33 cellular contexts compared by ENCODE assay signal in genomic region chr2:26229595-26229994, GRCh38.
"Had no signal": no experiment of that assay in that cellular context is flagged by ENCODE, and none has a peak within 500 bp of the region (broad histone marks: within the 10 kb centered on the region; RNA-seq: fewer than 3 reads in every experiment).

No MANE protein-coding gene starts in this region.

- FAIRE-seq: colon had no signal

- H3K9me3 Mint-ChIP-seq: activated CD4-positive, alpha-beta memory T cell treated with anti-CD3 and anti-CD28 coated beads, Interleukin-2, amount 10 ng/mL, durations not matched to agents 7 days and 5 days; activated naive CD4-positive, alpha-beta T cell treated with anti-CD3 and anti-CD28 coated beads, Interleukin-2, amount 50 U/mL, for 72 hours; activated naive CD8-positive, alpha-beta T cell treated with anti-CD3 and anti-CD28 coated beads, Interleukin-2, amount 50 U/mL, for 24 hours; activated T-cell treated with anti-CD3 and anti-CD28 coated beads, Interleukin-2, amount 50 U/mL, for 72 hours had no signal

- H3K4me1 Mint-ChIP-seq: activated CD4-positive, alpha-beta T cell treated with anti-CD3 and anti-CD28 coated beads, Interleukin-2, amount 10 ng/mL, durations not matched to agents 7 days and 5 days; activated naive CD4-positive, alpha-beta T cell treated with anti-CD3 and anti-CD28 coated beads, Interleukin-2, amount 10 ng/mL, durations not matched to agents 7 days and 5 days; activated naive CD8-positive, alpha-beta T cell treated with anti-CD3 and anti-CD28 coated beads, Interleukin-2, amount 50 U/mL, for 24 hours; T-helper 17 cell had no signal

- DNase-seq: activated CD4-positive, alpha-beta memory T cell treated with anti-CD3 and anti-CD28 coated beads, Interleukin-2, amount 10 ng/mL, durations not matched to agents 7 days and 5 days; activated CD4-positive, alpha-beta T cell treated with anti-CD3 and anti-CD28 coated beads for 4 hours; activated CD4-positive, alpha-beta T cell treated with anti-CD3 and anti-CD28 coated beads, Interleukin-2, amount 10 ng/mL, durations not matched to agents 7 days and 5 days; activated CD4-positive, alpha-beta T cell treated with anti-CD3 and anti-CD28 coated beads, Interleukin-2, amount 50 U/mL, for 4 hours; activated CD4-positive, CD25-positive, alpha-beta regulatory T cell; activated CD4-positive, CD25-positive, alpha-beta regulatory T cell treated with anti-CD3 and anti-CD28 coated beads, Interleukin-2, amount 50 U/mL, for 72 hours; activated CD8-positive, alpha-beta memory T cell treated with anti-CD3 and anti-CD28 coated beads, Interleukin-2, amount 50 U/mL, for 48 hours; activated gamma-delta T cell; activated naive CD4-positive, alpha-beta T cell; activated naive CD4-positive, alpha-beta T cell treated with anti-CD3 and anti-CD28 coated beads, Interleukin-2, amount 10 ng/mL, durations not matched to agents 7 days and 5 days; activated naive CD8-positive, alpha-beta T cell treated with anti-CD3 and anti-CD28 coated beads, Interleukin-2, amount 50 U/mL, for 24 hours; activated T-cell treated with anti-CD3 and anti-CD28 coated beads for 4 hours; activated T-cell treated with anti-CD3 and anti-CD28 coated beads, Interleukin-2, amount 50 U/mL, for 24 hours; activated T-cell treated with anti-CD3 and anti-CD28 coated beads, Interleukin-2, amount 50 U/mL, for 72 hours; adrenal gland; amygdala; aorta; body of pancreas; caudate nucleus; cortex of kidney; effector CD8-positive, alpha-beta T cell; erythroblast; foreskin keratinocyte; gastrocnemius medialis; glutamatergic neuron; heart left ventricle; T-helper 1 cell; T-helper 17 cell; T1000 had no signal

- H3K27ac ChIP-seq: adrenal gland, body of pancreas, esophagus muscularis mucosa, foreskin keratinocyte, heart left ventricle had no signal

- H3K27me3 Mint-ChIP-seq: activated CD4-positive, alpha-beta memory T cell treated with anti-CD3 and anti-CD28 coated beads, Interleukin-2, amount 10 ng/mL, durations not matched to agents 7 days and 5 days; activated CD4-positive, alpha-beta T cell treated with anti-CD3 and anti-CD28 coated beads, Interleukin-2, amount 10 ng/mL, durations not matched to agents 7 days and 5 days; activated naive CD4-positive, alpha-beta T cell treated with anti-CD3 and anti-CD28 coated beads, Interleukin-2, amount 10 ng/mL, durations not matched to agents 7 days and 5 days; activated naive CD8-positive, alpha-beta T cell treated with anti-CD3 and anti-CD28 coated beads, Interleukin-2, amount 50 U/mL, for 24 hours; activated T-cell treated with anti-CD3 and anti-CD28 coated beads, Interleukin-2, amount 50 U/mL, for 24 hours; T-helper 17 cell had no signal

- H3K27me3 ChIP-seq: adrenal gland, body of pancreas, esophagus muscularis mucosa, foreskin keratinocyte, gastrocnemius medialis, heart left ventricle had no signal

- H3K9me3 ChIP-seq: adrenal gland, body of pancreas, esophagus muscularis mucosa, gastrocnemius medialis had no signal

- H3K4me1 ChIP-seq: adrenal gland, esophagus muscularis mucosa, foreskin keratinocyte, heart left ventricle had no signal

- H3K4me3 ChIP-seq: adrenal gland, body of pancreas, esophagus muscularis mucosa, gastrocnemius medialis, heart left ventricle had no signal

- H3K4me3 Mint-ChIP-seq: activated CD4-positive, alpha-beta memory T cell treated with anti-CD3 and anti-CD28 coated beads, Interleukin-2, amount 10 ng/mL, durations not matched to agents 7 days and 5 days; activated CD4-positive, alpha-beta T cell treated with anti-CD3 and anti-CD28 coated beads, Interleukin-2, amount 10 ng/mL, durations not matched to agents 7 days and 5 days; activated naive CD4-positive, alpha-beta T cell treated with anti-CD3 and anti-CD28 coated beads, Interleukin-2, amount 10 ng/mL, durations not matched to agents 7 days and 5 days; activated naive CD8-positive, alpha-beta T cell treated with anti-CD3 and anti-CD28 coated beads, Interleukin-2, amount 50 U/mL, for 24 hours; activated T-cell treated with anti-CD3 and anti-CD28 coated beads, Interleukin-2, amount 50 U/mL, for 24 hours; activated T-cell treated with anti-CD3 and anti-CD28 coated beads, Interleukin-2, amount 50 U/mL, for 72 hours; T-helper 17 cell; T-helper 2 cell treated with Interferon-gamma antibody and Interleukin-4, amounts not matched to agents 5 μg/mL and 100 μg/mL, for 36 hours had no signal

- H3K27ac Mint-ChIP-seq: activated CD4-positive, alpha-beta memory T cell treated with anti-CD3 and anti-CD28 coated beads, Interleukin-2, amount 10 ng/mL, durations not matched to agents 7 days and 5 days; activated CD4-positive, alpha-beta T cell treated with anti-CD3 and anti-CD28 coated beads, Interleukin-2, amount 10 ng/mL, durations not matched to agents 7 days and 5 days; activated naive CD4-positive, alpha-beta T cell treated with anti-CD3 and anti-CD28 coated beads, Interleukin-2, amount 10 ng/mL, durations not matched to agents 7 days and 5 days; activated naive CD4-positive, alpha-beta T cell treated with anti-CD3 and anti-CD28 coated beads, Interleukin-2, amount 50 U/mL, for 72 hours; activated naive CD8-positive, alpha-beta T cell treated with anti-CD3 and anti-CD28 coated beads, Interleukin-2, amount 50 U/mL, for 24 hours; activated T-cell treated with anti-CD3 and anti-CD28 coated beads, Interleukin-2, amount 50 U/mL, for 24 hours; activated T-cell treated with anti-CD3 and anti-CD28 coated beads, Interleukin-2, amount 50 U/mL, for 72 hours; T-helper 17 cell; T-helper 2 cell treated with Interferon-gamma antibody and Interleukin-4, amounts not matched to agents 5 μg/mL and 100 μg/mL, for 36 hours had no signal
